Comparison of ENCODE assay signal across 8 cellular contexts in genomic region chr1:68970571-68970970, GRCh38.
"Had no signal": no experiment of that assay in that cellular context is flagged by ENCODE, and none has a peak within 500 bp of the region (broad histone marks: within the 10 kb centered on the region; RNA-seq: fewer than 3 reads in every experiment).

No MANE protein-coding gene starts in this region.

- DNase-seq: GM23248, GOT3, H7, HFFc6 had no signal

- H3K4me3 ChIP-seq: GM23248, HAP-1 had no signal

- H2AFZ ChIP-seq: GM23248 had no signal

- H3K9ac ChIP-seq: GM23248 had no signal

- H3K27ac ChIP-seq: GM23248, HL-60 had no signal

- H3K9me3 ChIP-seq: HAP-1 had no signal

- ATAC-seq: HCT116, HepG2 had no signal

- H3K36me3 ChIP-seq: HAP-1 had no signal
